In the genomic region with DNA sequence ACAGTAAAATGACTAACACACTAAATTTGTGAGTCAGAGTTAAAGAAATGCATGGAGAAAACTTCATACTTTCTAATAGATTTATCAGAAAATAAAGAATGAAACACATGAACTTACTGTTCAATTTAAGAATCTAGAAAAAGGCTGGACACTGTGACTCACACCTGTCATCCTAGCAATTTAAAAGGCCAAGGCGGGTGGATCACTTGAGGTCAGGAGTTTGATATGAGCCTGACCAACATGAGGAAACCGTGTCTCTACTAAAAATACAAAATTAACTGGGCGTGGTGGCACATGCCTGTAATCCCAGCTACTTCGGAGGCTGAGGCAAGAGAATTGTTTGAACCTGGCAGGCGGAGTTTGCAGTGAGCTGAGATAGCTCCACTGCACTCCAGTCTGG, we compare ENCODE assay signal across 22 cellular contexts.
A peak's percentile ranks its signal among the peaks of the same experiment; 100 is the strongest.
DNase-seq lines count a peak whose midpoint lies in the region; ATAC-seq and TF ChIP-seq lines count a peak whose summit lies in the region.
"Had no signal": no experiment of that assay in that cellular context is flagged by ENCODE, and none has a peak within 500 bp of the region (broad histone marks: within the 10 kb centered on the region; RNA-seq: fewer than 3 reads in every experiment).

No MANE protein-coding gene starts in this region.

- CTCF ChIA-PET in PC-3 (lab: Charles Lee), result no interaction called here

- H3K27ac ChIP-seq in PC-3 (ENCODE audit: low read length), result no peak overlapping the region
- no peak overlapping the region for H3K27ac ChIP-seq in vagina
- H3K27ac ChIP-seq: BLaER1, RWPE1 had no signal

- H3K9me2 ChIP-seq in PC-3 (replicated peaks; ENCODE audit: low read length), result no peaks in the 10 kb centered on the region

- H3K9me3 Mint-ChIP-seq in osteocyte (ENCODE audit: unreplicated experiment), result peaks cover 13% of the 10 kb centered on the region

- no peak overlapping the region for H3K4me3 Mint-ChIP-seq in osteocyte (ENCODE audit: unreplicated experiment)
- H3K4me3 Mint-ChIP-seq: CD4-positive, alpha-beta memory T cell; GM23338 had no signal

- DNase-seq in ELR (ENCODE audit: low read depth) (peak; percentile 47), PC-3 (peak; percentile 26), epithelial cell of esophagus (ENCODE audit: low read depth) (peak; percentile 6), osteocyte (ENCODE audit: extremely low spot score, unreplicated experiment) (no peak), vagina (ENCODE audit: extremely low spot score in 2 of 2) (no peak), retina (no peak), NAMALWA (ENCODE audit: low spot score) (no peak), putamen (ENCODE audit: low spot score) (no peak)
- DNase-seq: Calu3; CD4-positive, alpha-beta memory T cell; DMS53; KG1; MV-4-11; NCI-H1417; NCI-H187; NCI-H2107; NCI-H510A treated with DMSO at 0.1 percent for 48 hours; NCI-H774 had no signal

- peak overlapping the region; percentile 53; the same call in 1 of the 2 replicates for H2AFZ ChIP-seq in PC-3 (ENCODE audit: low read length)
- H2AFZ ChIP-seq: GM23338 had no signal

- no peak for TF ChIP-seq CTCF in PC-3 (conservative IDR thresholded peaks at IDR 0.05; ENCODE audit: low read depth, low read length)
- no peak for TF ChIP-seq CTCF in epithelial cell of esophagus (IDR thresholded peaks at IDR 0.05; ENCODE audit: insufficient read depth, low read depth, low read length, missing control alignments)
- no peak for TF ChIP-seq CTCF in osteocyte (IDR thresholded peaks at IDR 0.05)
- no peak for TF ChIP-seq CTCF in vagina (IDR thresholded peaks at IDR 0.05)

- intact Hi-C loops in PC-3 (cut with micrococcal nuclease), result loop anchor here (10.0 kb wide), 1 partner anchor 400 kb away; no protein-coding TSS in a partner anchor
- intact Hi-C loops in vagina (cut with DNase I), result no loop called here

- peak overlapping the region; percentile 24; the same call in 1 of the 2 replicates for H3K4me2 ChIP-seq in PC-3 (ENCODE audit: low read length)
- H3K4me2 ChIP-seq: BLaER1, GM23338 had no signal

- H3K4me1 Mint-ChIP-seq in osteocyte (ENCODE audit: unreplicated experiment), result peaks cover 29% of the 10 kb centered on the region
- H3K4me1 Mint-ChIP-seq: CD4-positive, alpha-beta memory T cell had no signal

- ATAC-seq in PC-3, result peak; percentile 54
- ATAC-seq: GM23338, HepG2 had no signal

- no peaks in the 10 kb centered on the region for H3K27me3 ChIP-seq in PC-3 (ENCODE audit: low read length)
- no peaks in the 10 kb centered on the region for H3K27me3 ChIP-seq in vagina
- H3K27me3 ChIP-seq: BLaER1 had no signal

- H3K27ac Mint-ChIP-seq in osteocyte (ENCODE audit: unreplicated experiment), result peak overlapping the region; percentile 37
- H3K27ac Mint-ChIP-seq: CD4-positive, alpha-beta memory T cell; GM23338 had no signal

- POLR2A ChIA-PET in PC-3 (lab: Charles Lee; ENCODE audit: unreplicated experiment), result no interaction called here

- H4K20me1 ChIP-seq in PC-3 (ENCODE audit: low read length), result no peaks in the 10 kb centered on the region
- H4K20me1 ChIP-seq: BLaER1 had no signal

- no TSS peak for BruUV-seq in PC-3 (replicated peaks; lab: Mats Ljungman, UMichigan)

- no peaks in the 10 kb centered on the region for H3F3A ChIP-seq in PC-3 (ENCODE audit: low read length, unreplicated experiment)

- H3K79me2 ChIP-seq in PC-3 (ENCODE audit: low read length), result no peaks in the 10 kb centered on the region

- no peaks in the 10 kb centered on the region for H3K36me3 Mint-ChIP-seq in osteocyte (ENCODE audit: unreplicated experiment)
- H3K36me3 Mint-ChIP-seq: CD4-positive, alpha-beta memory T cell had no signal

- H3K36me3 ChIP-seq in PC-3 (ENCODE audit: low read depth, low read length) (no peaks in the 10 kb centered on the region), vagina (no peaks in the 10 kb centered on the region)
- H3K36me3 ChIP-seq: BLaER1 had no signal

- H3K9me3 ChIP-seq in PC-3 (ENCODE audit: low read length), result no peaks in the 10 kb centered on the region
- H3K9me3 ChIP-seq in vagina, result no peaks in the 10 kb centered on the region

- no peaks in the 10 kb centered on the region for H3K27me3 Mint-ChIP-seq in osteocyte (ENCODE audit: unreplicated experiment)
- H3K27me3 Mint-ChIP-seq: CD4-positive, alpha-beta memory T cell had no signal

- H3K4me3 ChIP-seq in PC-3 (ENCODE audit: low read length) (no peak overlapping the region), epithelial cell of esophagus (ENCODE audit: low read length) (no peak overlapping the region), vagina (no peak overlapping the region)
- H3K4me3 ChIP-seq: BLaER1, GM23338 had no signal

- H3K9ac ChIP-seq in PC-3 (ENCODE audit: low read length), result no peak overlapping the region
- H3K9ac ChIP-seq: BLaER1 had no signal

- H3K4me1 ChIP-seq in PC-3 (ENCODE audit: insufficient read depth, low read length), result peaks cover 8% of the 10 kb centered on the region; the same call in 1 of the 2 replicates
- no peaks in the 10 kb centered on the region for H3K4me1 ChIP-seq in vagina
- H3K4me1 ChIP-seq: BLaER1 had no signal

- TF ChIP-seq POLR2A in vagina (IDR thresholded peaks at IDR 0.05), result no peak

Comparison
In these comparisons a context has a peak if more than half of its experiments do, and no peak if none do; other contexts are left out.
1. DNase-seq: peak in ELR (single experiment), PC-3 (single experiment) and epithelial cell of esophagus (single experiment); none in osteocyte (single experiment), vagina (0 of 2), retina (single experiment), NAMALWA (single experiment) and putamen (single experiment).